Comparison of ENCODE assay signal across 10 cellular contexts in the genomic region with DNA sequence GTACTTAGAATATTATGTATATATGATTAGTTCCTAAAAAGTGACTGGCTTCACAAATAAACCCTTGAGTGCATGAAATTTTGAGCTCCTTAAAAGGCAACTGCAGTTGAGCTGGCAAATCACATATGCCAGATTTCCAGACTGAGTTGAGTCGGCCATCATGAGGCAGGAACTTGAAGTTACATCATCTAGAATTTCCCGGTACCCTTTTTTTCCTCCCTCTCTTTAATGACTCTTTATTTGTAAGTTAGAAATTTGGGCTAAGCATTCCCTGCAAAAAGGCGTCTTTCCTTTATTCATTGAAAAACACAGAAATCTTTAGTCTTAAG.
A peak's percentile ranks its signal among the peaks of the same experiment; 100 is the strongest.
DNase-seq lines count a peak whose midpoint lies in the region; ATAC-seq, FAIRE-seq and TF ChIP-seq lines count a peak whose summit lies in the region.
"Had no signal": no experiment of that assay in that cellular context is flagged by ENCODE, and none has a peak within 500 bp of the region (broad histone marks: within the 10 kb centered on the region; RNA-seq: fewer than 3 reads in every experiment).

No MANE protein-coding gene starts in this region.

- WGBS in upper lobe of left lung, 2 donors = 34 to 46% methylated on average over 3 of the region's 3 CpGs

- H3K4me3 Mint-ChIP-seq in CD4-positive, alpha-beta T cell = no peak overlapping the region

- peak; percentile 45 to 75 for ATAC-seq in lower lobe of right lung
- peak in 1 of 2 donors; percentile 70 for ATAC-seq in upper lobe of left lung (ENCODE audit: low FRiP score in 2 of 2)
- ATAC-seq in CD4-positive, alpha-beta T cell (ENCODE audit: poor library complexity) = no peak

- no peak for TF ChIP-seq EP300 in upper lobe of left lung (IDR thresholded peaks at IDR 0.05)

- H3K27ac ChIP-seq in lower lobe of right lung (peak overlapping the region; percentile 79), upper lobe of left lung (peak overlapping the region; percentile 49 to 75 (median 68)), WERI-Rb-1 (no peak overlapping the region)
- no peak overlapping the region for H3K27ac ChIP-seq in CD4-positive, alpha-beta T cell (ENCODE audit: low read depth, low read length)

- intact Hi-C loops in lower lobe of right lung (cut with DNase I) = no loop called here
- intact Hi-C loops in CD4-positive, alpha-beta T cell (cut with DNase I, micrococcal nuclease) = no loop called here

- H3K4me3 ChIP-seq in bronchial epithelial cell (ENCODE audit: low read depth, low read length) (no peak overlapping the region), lower lobe of right lung (no peak overlapping the region), upper lobe of left lung (no peak overlapping the region), WERI-Rb-1 (ENCODE audit: low read depth, low read length) (no peak overlapping the region)

- peak; percentile 14 for DNase-seq in NCI-H2029 (lab: John Stamatoyannopoulos, UW)
- DNase-seq in NCI-H2029 treated with DMSO at 0.1 percent for 48 hours (lab: John Stamatoyannopoulos, UW) = no peak
- DNase-seq in bronchial epithelial cell (ENCODE audit: low read depth) = peak; percentile 62
- DNase-seq in lower lobe of right lung = no peak
- DNase-seq in upper lobe of left lung = peak in 1 of 2 donors; percentile 56
- DNase-seq in WERI-Rb-1 = no peak
- DNase-seq in SKM-1 (lab: John Stamatoyannopoulos, UW; ENCODE audit: unreplicated experiment) = no peak
- no peak for DNase-seq in CD4-positive, alpha-beta T cell
- DNase-seq: 8988T, NCI-H187 treated with DMSO at 0.1 percent for 48 hours had no signal

- H3K36me3 ChIP-seq in bronchial epithelial cell (ENCODE audit: control insufficient read depth, insufficient read depth, low read length) = no peaks in the 10 kb centered on the region
- H3K36me3 ChIP-seq in lower lobe of right lung = no peaks in the 10 kb centered on the region
- peaks cover 0 to 2% (median 0%) of the 10 kb centered on the region in 4 donors for H3K36me3 ChIP-seq in upper lobe of left lung
- no peaks in the 10 kb centered on the region for H3K36me3 ChIP-seq in WERI-Rb-1

- POLR2A ChIA-PET in CD4-positive, alpha-beta T cell (lab: Charles Lee) = no interaction called here

- no peak for TF ChIP-seq POLR2A in upper lobe of left lung (IDR thresholded peaks at IDR 0.05)

- CTCF ChIA-PET in CD4-positive, alpha-beta T cell (lab: Charles Lee) = interaction anchor here (0.8 kb wide), 1 partner anchor 24 kb away, joined by 4 read pairs; no protein-coding TSS in a partner anchor

- peaks cover 3% of the 10 kb centered on the region for H3K4me1 Mint-ChIP-seq in CD4-positive, alpha-beta T cell (ENCODE audit: low read depth)

- H3K36me3 Mint-ChIP-seq in CD4-positive, alpha-beta T cell (ENCODE audit: low read depth) = peaks cover 54% of the 10 kb centered on the region

- no peak for FAIRE-seq in bronchial epithelial cell (lab: Jason Lieb, UNC)

- TF ChIP-seq CTCF in bronchial epithelial cell (IDR thresholded peaks at IDR 0.05; ENCODE audit: insufficient read depth, low read length, severe bottlenecking) (no peak), lower lobe of right lung (IDR thresholded peaks at IDR 0.05) (no peak), upper lobe of left lung (IDR thresholded peaks at IDR 0.05) (peak in 1 of 6 experiments; percentile 17), WERI-Rb-1 (IDR thresholded peaks at IDR 0.05; ENCODE audit: low read depth, low read length) (no peak)
- TF ChIP-seq CTCF in CD4-positive, alpha-beta T cell (IDR thresholded peaks at IDR 0.05) = no peak

- H3K27me3 ChIP-seq in bronchial epithelial cell (ENCODE audit: control insufficient read depth, insufficient read depth, low read length) (no peaks in the 10 kb centered on the region), lower lobe of right lung (ENCODE audit: low read depth) (no peaks in the 10 kb centered on the region), upper lobe of left lung (no peaks in the 10 kb centered on the region), WERI-Rb-1 (ENCODE audit: insufficient read depth, low read depth, severe bottlenecking) (no peaks in the 10 kb centered on the region)
- H3K27me3 ChIP-seq in CD4-positive, alpha-beta T cell (ENCODE audit: control insufficient read depth, insufficient read depth, low read length) = no peaks in the 10 kb centered on the region

- H3K4me1 ChIP-seq in lower lobe of right lung (peaks cover 54% of the 10 kb centered on the region), upper lobe of left lung (peaks cover 31 to 52% (median 42%) of the 10 kb centered on the region in 4 donors)

- no peak overlapping the region for H3K27ac Mint-ChIP-seq in CD4-positive, alpha-beta T cell

- H3K9me3 ChIP-seq in lower lobe of right lung (no peaks in the 10 kb centered on the region), upper lobe of left lung (no peaks in the 10 kb centered on the region), WERI-Rb-1 (ENCODE audit: severe bottlenecking) (no peaks in the 10 kb centered on the region)
- H3K9me3 ChIP-seq in CD4-positive, alpha-beta T cell (ENCODE audit: control insufficient read depth, low read length) = peaks cover 15% of the 10 kb centered on the region

- no peaks in the 10 kb centered on the region for H3K27me3 Mint-ChIP-seq in CD4-positive, alpha-beta T cell

- peaks cover 22% of the 10 kb centered on the region for H3K9me3 Mint-ChIP-seq in CD4-positive, alpha-beta T cell

Comparison
In these comparisons a context has a peak if more than half of its experiments do, and no peak if none do; other contexts are left out.
1. DNase-seq: peak in NCI-H2029 (single experiment) and bronchial epithelial cell (single experiment); none in NCI-H2029 treated with DMSO at 0.1 percent for 48 hours (single experiment), lower lobe of right lung (single experiment), WERI-Rb-1 (single experiment), SKM-1 (single experiment) and CD4-positive, alpha-beta T cell (0 of 10).
2. H3K27ac ChIP-seq: peak in lower lobe of right lung (single experiment) and upper lobe of left lung (4 of 4); none in WERI-Rb-1 (single experiment) and CD4-positive, alpha-beta T cell (single experiment).